In genomic region chr15:66092053-66092976, GRCh38 we compare ENCODE assay signal across 21 cellular contexts.
A peak's percentile ranks its signal among the peaks of the same experiment; 100 is the strongest.
DNase-seq lines count a peak whose midpoint lies in the region; ATAC-seq, FAIRE-seq and TF ChIP-seq lines count a peak whose summit lies in the region.
"Had no signal": no experiment of that assay in that cellular context is flagged by ENCODE, and none has a peak within 500 bp of the region (broad histone marks: within the 10 kb centered on the region; RNA-seq: fewer than 3 reads in every experiment).

No MANE protein-coding gene starts in this region.

- no peaks in the 10 kb centered on the region for H3F3A ChIP-seq in GM23338 (replicated peaks; ENCODE audit: low read depth)

- no peak for FAIRE-seq in K562 (lab: Jason Lieb, UNC)
- FAIRE-seq: A204.1 had no signal

- H3K36me3 Mint-ChIP-seq in GM23338 (ENCODE audit: low read depth) (no peaks in the 10 kb centered on the region), neural crest cell (ENCODE audit: low read depth) (no peaks in the 10 kb centered on the region)
- H3K36me3 Mint-ChIP-seq in activated naive CD4-positive, alpha-beta T cell treated with anti-CD3 and anti-CD28 coated beads for 36 hours (ENCODE audit: low read depth) = no peaks in the 10 kb centered on the region

- intact Hi-C loops in K562 (cut with micrococcal nuclease) = no loop called here
- intact Hi-C loops in activated naive CD4-positive, alpha-beta T cell treated with anti-CD3 and anti-CD28 coated beads for 36 hours (cut with micrococcal nuclease) = no loop called here

- H3K36me3 ChIP-seq in GM23338 (ENCODE audit: insufficient read depth) = no peaks in the 10 kb centered on the region
- no peaks in the 10 kb centered on the region for H3K36me3 ChIP-seq in K562 (ENCODE audit: control insufficient read depth, insufficient read depth, low read length)

- no peak for TF ChIP-seq POLR2A in K562 (conservative IDR thresholded peaks at IDR 0.05)

- in situ Hi-C loops in K562 (cut with MboI) = no loop called here

- H3K9me3 ChIP-seq in K562 (replicated peaks; ENCODE audit: control insufficient read depth, insufficient read depth, low read depth, low read length) = no peaks in the 10 kb centered on the region

- BruUV-seq in K562 (replicated peaks; lab: Mats Ljungman, UMichigan) = no TSS peak

- no peak overlapping the region for H3K9ac ChIP-seq in K562 (ENCODE audit: insufficient read depth in 1 of 2, low read depth in 2 of 2, low read length in 2 of 2)

- H3K4me1 Mint-ChIP-seq in GM23338 (peaks cover 4% of the 10 kb centered on the region; the same call in 1 of the 3 replicates), neural crest cell (peaks cover 12% of the 10 kb centered on the region)
- H3K4me1 Mint-ChIP-seq in activated naive CD4-positive, alpha-beta T cell treated with anti-CD3 and anti-CD28 coated beads for 36 hours (ENCODE audit: low read depth) = no peaks in the 10 kb centered on the region
- H3K4me1 Mint-ChIP-seq: B cell had no signal

- H3K9me1 ChIP-seq in K562 (ENCODE audit: control insufficient read depth, insufficient read depth, low read length) = no peaks in the 10 kb centered on the region

- DNase-seq in GM23338 (ENCODE audit: low spot score) = peak; percentile 18
- peak; percentile 27 for DNase-seq in NCI-H69 (lab: John Stamatoyannopoulos, UW)
- no peak for DNase-seq in K562 (ENCODE audit: extremely low read depth in 1 of 4, low spot score in 3 of 4)
- no peak for DNase-seq in neural crest cell (ENCODE audit: low read depth, low spot score)
- no peak for DNase-seq in activated naive CD4-positive, alpha-beta T cell treated with anti-CD3 and anti-CD28 coated beads for 36 hours
- no peak for DNase-seq in NCI-H1092 treated with DMSO at 0.1 percent for 48 hours (lab: John Stamatoyannopoulos, UW)
- DNase-seq: EL, GF-D8, H9, NCI-H1105 treated with DMSO at 0.1 percent for 48 hours, NCI-H2107, NCI-H2227 treated with DMSO at 0.1 percent for 48 hours, NCI-H524, OCI-M1, SHP77, SW 1271 had no signal

- H3K27me3 Mint-ChIP-seq in GM23338 (ENCODE audit: insufficient read depth, low read depth, poor library complexity) (peaks cover 7% of the 10 kb centered on the region), neural crest cell (ENCODE audit: low read depth) (peaks cover 7% of the 10 kb centered on the region)
- H3K27me3 Mint-ChIP-seq in activated naive CD4-positive, alpha-beta T cell treated with anti-CD3 and anti-CD28 coated beads for 36 hours (ENCODE audit: low read depth) = no peaks in the 10 kb centered on the region

- no peaks in the 10 kb centered on the region for H3K9me2 ChIP-seq in GM23338 (ENCODE audit: insufficient read depth)

- WGBS in K562 (ENCODE audit: insufficient coverage, low coverage, missing lambda C conversion rate) = 2% methylated on average over 7 of the region's 7 CpGs

- no peaks in the 10 kb centered on the region for H4K20me1 ChIP-seq in GM23338 (replicated peaks; ENCODE audit: insufficient read depth)
- peaks cover 9% of the 10 kb centered on the region; the same call in 1 of the 2 replicates for H4K20me1 ChIP-seq in K562 (replicated peaks; ENCODE audit: control insufficient read depth, insufficient read depth, low read length)

- H3K4me1 ChIP-seq in GM23338 (ENCODE audit: insufficient read depth) (no peaks in the 10 kb centered on the region), K562 (replicated peaks in 1 of 2; ENCODE audit: control insufficient read depth in 2 of 2, insufficient read depth in 2 of 2, low read length in 2 of 2) (no peaks in the 10 kb centered on the region)

- TF ChIP-seq RAD21 in K562 (CRISPR knock-in tag; conservative IDR thresholded peaks at IDR 0.05 in 1 of 2, IDR thresholded peaks at IDR 0.05 in 1 of 2) = no peak

- no peak for TF ChIP-seq CTCF in GM23338 (conservative IDR thresholded peaks at IDR 0.05; ENCODE audit: low read depth in 2 of 2)
- no peak for TF ChIP-seq CTCF in K562 (IDR thresholded peaks at IDR 0.05 in 2 of 3, conservative IDR thresholded peaks at IDR 0.05 in 1 of 3; ENCODE audit: insufficient read depth in 2 of 3, low read depth in 1 of 3, low read length in 3 of 3)
- TF ChIP-seq CTCF in neural crest cell (conservative IDR thresholded peaks at IDR 0.05) = no peak

- POLR2A ChIA-PET in K562 (lab: Yijun Ruan, JAX) = interaction anchor here (0.6 to 1.2 kb wide), 3 partner anchors 15 to 686 kb away, joined by 3 read pairs; no protein-coding TSS in a partner anchor

- H3K4me3 ChIP-seq in GM23338 (no peak overlapping the region), K562 (no peak overlapping the region)
- H3K4me3 ChIP-seq: SK-N-MC had no signal

- H3K79me2 ChIP-seq in GM23338 (replicated peaks; ENCODE audit: insufficient read depth) (no peaks in the 10 kb centered on the region), K562 (ENCODE audit: control insufficient read depth, insufficient read depth, low read length) (no peaks in the 10 kb centered on the region)

- no peak overlapping the region for H3K4me2 ChIP-seq in GM23338
- no peak overlapping the region for H3K4me2 ChIP-seq in K562 (ENCODE audit: insufficient read depth, low read length)

- H3K9me3 Mint-ChIP-seq in GM23338 = no peaks in the 10 kb centered on the region
- no peaks in the 10 kb centered on the region for H3K9me3 Mint-ChIP-seq in neural crest cell
- no peaks in the 10 kb centered on the region for H3K9me3 Mint-ChIP-seq in activated naive CD4-positive, alpha-beta T cell treated with anti-CD3 and anti-CD28 coated beads for 36 hours
- H3K9me3 Mint-ChIP-seq: H9 had no signal

- TF ChIP-seq EP300 in K562 (IDR thresholded peaks at IDR 0.05; ENCODE audit: low read length) = no peak

- no peaks in the 10 kb centered on the region for H3K27me3 ChIP-seq in GM23338 (ENCODE audit: insufficient read depth)
- H3K27me3 ChIP-seq in K562 (ENCODE audit: control insufficient read depth in 2 of 2, insufficient read depth in 2 of 2, low read length in 2 of 2) = peaks cover 15 to 38% of the 10 kb centered on the region in 2 experiments; a peak in 4 of 5 replicates

- CTCF ChIA-PET in K562 (lab: Yijun Ruan, JAX; ENCODE audit: low intra/inter-chr PET ratio) = no interaction called here
- CTCF ChIA-PET in activated naive CD4-positive, alpha-beta T cell treated with anti-CD3 and anti-CD28 coated beads for 36 hours (lab: Charles Lee) = no interaction called here

- no peak overlapping the region for H3K27ac ChIP-seq in GM23338 (ENCODE audit: low read depth)
- H3K27ac ChIP-seq in K562 (ENCODE audit: extremely low read depth, low read depth, low read length) = no peak overlapping the region
- H3K27ac ChIP-seq: SK-N-MC had no signal

- H2AFZ ChIP-seq in GM23338 (no peak overlapping the region), K562 (ENCODE audit: low read depth, low read length) (no peak overlapping the region)

- H3K27ac Mint-ChIP-seq in GM23338 (no peak overlapping the region), neural crest cell (ENCODE audit: unreplicated experiment) (peak overlapping the region; percentile 72)
- no peak overlapping the region for H3K27ac Mint-ChIP-seq in activated naive CD4-positive, alpha-beta T cell treated with anti-CD3 and anti-CD28 coated beads for 36 hours
- H3K27ac Mint-ChIP-seq: B cell, H9 had no signal

- ATAC-seq in GM23338 (no peak), K562 (no peak), HG02852 (IDR thresholded peaks at IDR 0.05; ENCODE audit: unreplicated experiment) (no peak), GM18858 (IDR thresholded peaks at IDR 0.05; ENCODE audit: unreplicated experiment) (no peak)

- no peak overlapping the region for H3K4me3 Mint-ChIP-seq in GM23338
- no peak overlapping the region for H3K4me3 Mint-ChIP-seq in neural crest cell
- no peak overlapping the region for H3K4me3 Mint-ChIP-seq in activated naive CD4-positive, alpha-beta T cell treated with anti-CD3 and anti-CD28 coated beads for 36 hours
- H3K4me3 Mint-ChIP-seq: B cell, H9 had no signal

TF ChIP-seq in GM23338, 12 proteins besides CTCF, POLR2A, EP300 and RAD21 (continues in another document):
- no peak for TF ChIP-seq EZH2phosphoT487 (IDR thresholded peaks at IDR 0.05; ENCODE audit: unreplicated experiment)
- TF ChIP-seq EZH2 (IDR thresholded peaks at IDR 0.05; ENCODE audit: low read depth, unreplicated experiment) = no peak
- TF ChIP-seq ZNF331 (CRISPR knock-in tag; IDR thresholded peaks at IDR 0.05; ENCODE audit: low read depth) = no peak

TF ChIP-seq in K562, 482 proteins besides CTCF, POLR2A, EP300 and RAD21:
- TF ChIP-seq RBM25 (IDR thresholded peaks at IDR 0.05; ENCODE audit: low read depth, low read length, severe bottlenecking) = peak; percentile 63
- no peak for TF ChIP-seq SIX5 (IDR thresholded peaks at IDR 0.05; ENCODE audit: borderline replicate concordance in 1 of 2, insufficient read depth in 1 of 2, low read depth in 1 of 2, low read length in 2 of 2)
TF ChIP-seq in K562: peak in this region for 1.

Comparison
In these comparisons a context has a peak if more than half of its experiments do, and no peak if none do; other contexts are left out.
1. DNase-seq: peak in GM23338 (single experiment) and NCI-H69 (single experiment); none in K562 (0 of 4), neural crest cell (single experiment), activated naive CD4-positive, alpha-beta T cell treated with anti-CD3 and anti-CD28 coated beads for 36 hours (single experiment) and NCI-H1092 treated with DMSO at 0.1 percent for 48 hours (single experiment).